In the genomic region with DNA sequence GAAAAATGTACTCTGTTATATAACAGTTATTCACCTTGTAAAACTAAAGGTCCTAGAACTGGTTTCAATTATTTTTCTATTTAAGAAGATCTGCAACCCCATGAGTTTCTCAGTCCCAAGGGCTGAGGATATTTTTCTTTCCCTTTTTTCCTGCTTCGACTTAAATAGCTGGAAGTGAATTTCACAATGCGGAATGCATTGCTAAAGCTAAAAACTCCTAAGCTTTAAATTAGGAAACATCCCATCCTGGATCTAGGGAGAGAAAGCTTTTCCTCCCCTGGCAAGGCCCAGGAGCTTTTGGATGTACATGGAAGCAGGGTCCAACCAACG, we compare ENCODE assay signal across 8 cellular contexts. TPM values are rescaled to one million over a fixed set of nuclear protein-coding genes. Genes with fewer than 3 reads are reported as not detected.
A peak's percentile ranks its signal among the peaks of the same experiment; 100 is the strongest.
DNase-seq lines count a peak whose midpoint lies in the region; ATAC-seq and TF ChIP-seq lines count a peak whose summit lies in the region.

No MANE protein-coding gene starts in this region.

- H3K4me3 ChIP-seq in heart left ventricle (peak overlapping the region; percentile 32 to 87 (median 62)), muscle layer of duodenum (ENCODE audit: low read depth in 1 of 2, low read length in 2 of 2) (peak overlapping the region; percentile 48 to 74), uterus (peak overlapping the region; percentile 28 to 65)
- peak overlapping the region; percentile 60 for H3K4me3 ChIP-seq in effector memory CD4-positive, alpha-beta T cell (ENCODE audit: insufficient read depth, low read depth, low read length, poor library complexity, severe bottlenecking)

- peaks cover 0 to 61% (median 0%) of the 10 kb centered on the region in 9 donors for H3K27me3 ChIP-seq in heart left ventricle
- no peaks in the 10 kb centered on the region for H3K27me3 ChIP-seq in effector memory CD4-positive, alpha-beta T cell (replicated peaks; ENCODE audit: control insufficient read depth, insufficient read depth, low read length, poor library complexity, severe bottlenecking)
- peaks cover 6% of the 10 kb centered on the region for H3K27me3 ChIP-seq in muscle layer of duodenum (ENCODE audit: low read depth, low read length)
- H3K27me3 ChIP-seq in uterus, result no peaks in the 10 kb centered on the region

- DNase-seq in heart left ventricle, result no peak
- no peak for DNase-seq in left cardiac atrium
- no peak for DNase-seq in effector memory CD4-positive, alpha-beta T cell
- no peak for DNase-seq in uterus
- no peak for DNase-seq in dermis blood vessel endothelial cell

- no peak for TF ChIP-seq CTCF in heart left ventricle (IDR thresholded peaks at IDR 0.05)
- no peak for TF ChIP-seq CTCF in uterus (IDR thresholded peaks at IDR 0.05)

- WGBS in heart left ventricle, 4 donors, result 22 to 29% (median 27%) methylated on average over 3 of the region's 3 CpGs

- peaks cover 0 to 34% (median 9%) of the 10 kb centered on the region in 12 donors for H3K4me1 ChIP-seq in heart left ventricle
- H3K4me1 ChIP-seq in effector memory CD4-positive, alpha-beta T cell (ENCODE audit: control insufficient read depth, insufficient read depth, low read length, poor library complexity, severe bottlenecking), result peaks cover 6% of the 10 kb centered on the region
- H3K4me1 ChIP-seq in muscle layer of duodenum (ENCODE audit: control insufficient read depth in 1 of 2, insufficient read depth in 2 of 2, low read length in 2 of 2), result peaks cover 0 to 5% of the 10 kb centered on the region in 2 donors
- H3K4me1 ChIP-seq in uterus, result no peaks in the 10 kb centered on the region

- H3K36me3 ChIP-seq in heart left ventricle, result no peaks in the 10 kb centered on the region
- H3K36me3 ChIP-seq in effector memory CD4-positive, alpha-beta T cell (ENCODE audit: control insufficient read depth, insufficient read depth, low read length), result no peaks in the 10 kb centered on the region
- no peaks in the 10 kb centered on the region for H3K36me3 ChIP-seq in muscle layer of duodenum (ENCODE audit: control insufficient read depth in 1 of 2, insufficient read depth in 2 of 2, low read length in 2 of 2)
- H3K36me3 ChIP-seq in uterus, result no peaks in the 10 kb centered on the region

- H3K9me3 ChIP-seq in heart left ventricle (no peaks in the 10 kb centered on the region), muscle layer of duodenum (ENCODE audit: control insufficient read depth in 1 of 2, low read length in 2 of 2) (no peaks in the 10 kb centered on the region), uterus (no peaks in the 10 kb centered on the region)
- no peaks in the 10 kb centered on the region for H3K9me3 ChIP-seq in effector memory CD4-positive, alpha-beta T cell (ENCODE audit: control insufficient read depth, low read length)

- TF ChIP-seq POLR2A in heart left ventricle (IDR thresholded peaks at IDR 0.05) (no peak), uterus (IDR thresholded peaks at IDR 0.05) (no peak)

- peak overlapping the region; percentile 52 to 92 (median 78) for H3K27ac ChIP-seq in heart left ventricle
- no peak overlapping the region for H3K27ac ChIP-seq in effector memory CD4-positive, alpha-beta T cell (ENCODE audit: insufficient read depth, low read length, poor library complexity, severe bottlenecking)
- H3K27ac ChIP-seq in muscle layer of duodenum (ENCODE audit: low read length), result peak overlapping the region; percentile 45
- peak overlapping the region; percentile 82 to 83 for H3K27ac ChIP-seq in uterus

- ATAC-seq in heart left ventricle (no peak), left cardiac atrium (no peak), HG02884 (IDR thresholded peaks at IDR 0.05; ENCODE audit: unreplicated experiment) (no peak), HG03460 (IDR thresholded peaks at IDR 0.05; ENCODE audit: unreplicated experiment) (no peak)

- intact Hi-C loops in heart left ventricle (cut with DNase I), result loop anchor here in 1 of 10 donors (5.0 to 10.0 kb wide), 2 partner anchors 36 to 221 kb away; a partner anchor contains a TSS
- intact Hi-C loops in left cardiac atrium (cut with DNase I), result no loop called here
- intact Hi-C loops in uterus (cut with DNase I; ENCODE audit: low total_unique reads), result no loop called here

RNA-seq across cellular contexts. Expression of a gene that starts 1.4 kb away (rescaled TPM):
- total RNA-seq in heart left ventricle (1 to 10 TPM in 2 of 9 donors, under 1 TPM in 2, not detected in 5; 0.17 to 2.0 (median 0.93) TPM), left cardiac atrium (not detected), uterus (1 to 10 TPM in 2 of 4 donors, under 1 TPM in 1, not detected in 1; 0.51 to 1.4 (median 1.1) TPM), dermis blood vessel endothelial cell (0.51 and 0.60 TPM in 2 replicates)
- under 1 TPM; 0.12 to 0.50 TPM for polyA plus RNA-seq in heart left ventricle
